ENCODE assay signal across 8 cellular contexts in genomic region chr5:102295534-102296228, GRCh38. TPM values are rescaled to one million over a fixed set of nuclear protein-coding genes. Genes with fewer than 3 reads are reported as not detected.
DNase-seq lines count a peak whose midpoint lies in the region; ATAC-seq and TF ChIP-seq lines count a peak whose summit lies in the region.

No MANE protein-coding gene starts in this region.

- DNase-seq in left ventricle myocardium inferior, result no peak
- DNase-seq in skeletal muscle cell (ENCODE audit: low read depth), result no peak
- no peak for DNase-seq in NCI-H524 (lab: John Stamatoyannopoulos, UW)
- DNase-seq in cerebellar cortex (ENCODE audit: low spot score), result no peak
- no peak for DNase-seq in stimulated activated CD4-positive, alpha-beta T cell treated with anti-CD3 and anti-CD28 coated beads, Interleukin-15, amount 100 ng/mL, for 24 hours

- H3K27ac Mint-ChIP-seq in T-helper 1 cell treated with Interleukin-12 subunit alpha and Interleukin-12 subunit beta and Interleukin-4 antibody, amounts not matched to agents 30 μg/mL and 1 μg/mL, for 36 hours, result peak overlapping the region; percentile 49

- H3K27me3 Mint-ChIP-seq in T-helper 1 cell treated with Interleukin-12 subunit alpha and Interleukin-12 subunit beta and Interleukin-4 antibody, amounts not matched to agents 30 μg/mL and 1 μg/mL, for 36 hours (ENCODE audit: low read depth), result peaks cover 11% of the 10 kb centered on the region

- H3K27ac ChIP-seq in left ventricle myocardium inferior (replicated peaks), result no peak overlapping the region

- intact Hi-C loops in left ventricle myocardium inferior (cut with micrococcal nuclease), result no loop called here

- H3K4me1 ChIP-seq in left ventricle myocardium inferior, result peaks cover 15% of the 10 kb centered on the region

- H3K27me3 ChIP-seq in left ventricle myocardium inferior (ENCODE audit: low read depth), result peaks cover 29% of the 10 kb centered on the region

- ATAC-seq in GM18909 (IDR thresholded peaks at IDR 0.05; ENCODE audit: poor library complexity, unreplicated experiment) (peak; percentile 13), HG02623 (IDR thresholded peaks at IDR 0.05; ENCODE audit: unreplicated experiment) (peak; percentile 0)

- H3K4me3 ChIP-seq in left ventricle myocardium inferior, result peak overlapping the region; percentile 60
- peak overlapping the region; percentile 53 for H3K4me3 ChIP-seq in skeletal muscle cell (ENCODE audit: low read depth, low read length)

- H3K9me3 Mint-ChIP-seq in T-helper 1 cell treated with Interleukin-12 subunit alpha and Interleukin-12 subunit beta and Interleukin-4 antibody, amounts not matched to agents 30 μg/mL and 1 μg/mL, for 36 hours, result no peaks in the 10 kb centered on the region

- no peak for TF ChIP-seq CTCF in left ventricle myocardium inferior (IDR thresholded peaks at IDR 0.05; ENCODE audit: borderline replicate concordance)

- H3K9me3 ChIP-seq in left ventricle myocardium inferior (replicated peaks), result no peaks in the 10 kb centered on the region

- no peaks in the 10 kb centered on the region for H3K36me3 ChIP-seq in left ventricle myocardium inferior

- H3K36me3 Mint-ChIP-seq in T-helper 1 cell treated with Interleukin-12 subunit alpha and Interleukin-12 subunit beta and Interleukin-4 antibody, amounts not matched to agents 30 μg/mL and 1 μg/mL, for 36 hours (ENCODE audit: low read depth), result no peaks in the 10 kb centered on the region

- H3K4me3 Mint-ChIP-seq in T-helper 1 cell treated with Interleukin-12 subunit alpha and Interleukin-12 subunit beta and Interleukin-4 antibody, amounts not matched to agents 30 μg/mL and 1 μg/mL, for 36 hours, result peak overlapping the region; percentile 82

- peaks cover 18% of the 10 kb centered on the region for H3K4me1 Mint-ChIP-seq in T-helper 1 cell treated with Interleukin-12 subunit alpha and Interleukin-12 subunit beta and Interleukin-4 antibody, amounts not matched to agents 30 μg/mL and 1 μg/mL, for 36 hours (ENCODE audit: low read depth)

RNA-seq across cellular contexts. Expression of gene SLCO4C1, which starts 0.4 kb away (rescaled TPM):
- total RNA-seq in left ventricle myocardium inferior, result 0.22 TPM
